11 cellular contexts compared by ENCODE assay signal in the genomic region with DNA sequence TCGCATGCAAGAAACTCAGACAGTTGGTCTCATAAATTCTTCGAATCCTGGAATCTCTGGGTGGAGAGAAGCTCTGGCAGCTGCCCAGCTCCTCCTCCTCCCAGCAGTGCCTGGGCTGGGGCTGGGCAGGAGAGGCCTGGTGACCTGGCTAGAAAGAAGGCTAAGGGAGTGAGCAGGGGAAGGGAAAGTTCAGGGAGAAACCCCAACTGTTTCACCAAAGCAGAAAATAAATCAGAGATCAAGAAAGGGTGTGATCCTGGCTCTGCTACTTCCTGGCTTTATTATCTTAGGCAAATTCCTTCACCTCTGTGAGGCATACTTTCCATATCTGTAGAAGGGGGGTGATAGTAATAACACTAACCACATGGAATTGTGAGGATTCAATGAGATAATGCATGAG. TPM values are rescaled to one million over a fixed set of nuclear protein-coding genes. Genes with fewer than 3 reads are reported as not detected.
A peak's percentile ranks its signal among the peaks of the same experiment; 100 is the strongest.
DNase-seq lines count a peak whose midpoint lies in the region; ATAC-seq and TF ChIP-seq lines count a peak whose summit lies in the region.
"Had no signal": no experiment of that assay in that cellular context is flagged by ENCODE, and none has a peak within 500 bp of the region (broad histone marks: within the 10 kb centered on the region; RNA-seq: fewer than 3 reads in every experiment).

No MANE protein-coding gene starts in this region.

- H3K36me3 ChIP-seq in RWPE2 (ENCODE audit: low read depth) = no peaks in the 10 kb centered on the region
- H3K36me3 ChIP-seq in ovary = no peaks in the 10 kb centered on the region

- peaks cover 83% of the 10 kb centered on the region for H3K27me3 Mint-ChIP-seq in activated naive CD4-positive, alpha-beta T cell treated with anti-CD3 and anti-CD28 coated beads, Interleukin-2, amount 10 ng/mL, durations not matched to agents 7 days and 5 days

- no peak for TF ChIP-seq POLR2A in ovary (IDR thresholded peaks at IDR 0.05)

- 0 to 3% (median 0%) methylated on average over 2 of the region's 2 CpGs for WGBS in ovary, 3 donors

- CTCF ChIA-PET in activated naive CD4-positive, alpha-beta T cell treated with anti-CD3 and anti-CD28 coated beads, Interleukin-2, amount 10 ng/mL, durations not matched to agents 7 days and 5 days (lab: Charles Lee) = interaction anchor here (0.8 to 1.5 kb wide), 4 partner anchors 8 to 76 kb away, joined by 3 to 4 read pairs (median 4); no protein-coding TSS in a partner anchor

- H3K36me3 Mint-ChIP-seq in activated naive CD4-positive, alpha-beta T cell treated with anti-CD3 and anti-CD28 coated beads, Interleukin-2, amount 10 ng/mL, durations not matched to agents 7 days and 5 days = no peaks in the 10 kb centered on the region

- intact Hi-C loops in ovary (cut with DNase I) = loop anchor here in 1 of 4 donors (5.0 kb wide), 1 partner anchor 45 kb away; no protein-coding TSS in a partner anchor

- no peaks in the 10 kb centered on the region for H3K27me3 ChIP-seq in RWPE2 (ENCODE audit: insufficient read depth, poor library complexity, severe bottlenecking)
- H3K27me3 ChIP-seq in ovary = no peaks in the 10 kb centered on the region

- no peak overlapping the region for H3K27ac Mint-ChIP-seq in activated naive CD4-positive, alpha-beta T cell treated with anti-CD3 and anti-CD28 coated beads, Interleukin-2, amount 10 ng/mL, durations not matched to agents 7 days and 5 days
- H3K27ac Mint-ChIP-seq: CD8-positive, alpha-beta memory T cell had no signal

- TF ChIP-seq CTCF in AG10803 (conservative IDR thresholded peaks at IDR 0.05; ENCODE audit: low read length) (no peak), RWPE2 (IDR thresholded peaks at IDR 0.05; ENCODE audit: poor library complexity, severe bottlenecking) (no peak), fibroblast of pulmonary artery (IDR thresholded peaks at IDR 0.05; ENCODE audit: low read length, missing control alignments) (no peak), ovary (IDR thresholded peaks at IDR 0.05) (no peak)

- peaks cover 17% of the 10 kb centered on the region for H3K4me1 ChIP-seq in RWPE2 (ENCODE audit: insufficient read depth, poor library complexity, severe bottlenecking)
- peaks cover 17% of the 10 kb centered on the region for H3K4me1 ChIP-seq in ovary (ENCODE audit: insufficient read depth)

- DNase-seq in AG10803 (ENCODE audit: low read depth) (peak; percentile 92), RWPE2 (ENCODE audit: low spot score) (no peak), fibroblast of pulmonary artery (ENCODE audit: low read depth) (peak; percentile 91), ovary (peak; percentile 79 to 87 (median 82)), NCI-H1092 (lab: John Stamatoyannopoulos, UW) (no peak), NCI-H82 (lab: John Stamatoyannopoulos, UW) (no peak), GM19238 (ENCODE audit: insufficient read length, low spot score) (no peak)
- no peak for DNase-seq in activated naive CD4-positive, alpha-beta T cell treated with anti-CD3 and anti-CD28 coated beads, Interleukin-2, amount 10 ng/mL, durations not matched to agents 7 days and 5 days
- DNase-seq: activated CD8-positive, alpha-beta memory T cell treated with anti-CD3 and anti-CD28 coated beads, Interleukin-2, amount 50 U/mL, for 4 hours; CD8-positive, alpha-beta memory T cell; foreskin melanocyte had no signal

- no peak overlapping the region for H3K4me3 ChIP-seq in AG10803 (ENCODE audit: low read length)
- no peak overlapping the region for H3K4me3 ChIP-seq in RWPE2 (ENCODE audit: severe bottlenecking)
- H3K4me3 ChIP-seq in fibroblast of pulmonary artery (replicated peaks; ENCODE audit: low read depth, low read length) = no peak overlapping the region
- H3K4me3 ChIP-seq in ovary = no peak overlapping the region

- no peak overlapping the region for H3K4me3 Mint-ChIP-seq in activated naive CD4-positive, alpha-beta T cell treated with anti-CD3 and anti-CD28 coated beads, Interleukin-2, amount 10 ng/mL, durations not matched to agents 7 days and 5 days

- ATAC-seq in RWPE2 (ENCODE audit: low read depth) = peak; percentile 61

- no peaks in the 10 kb centered on the region for H3K9me3 ChIP-seq in RWPE2 (ENCODE audit: severe bottlenecking)
- H3K9me3 ChIP-seq in ovary = no peaks in the 10 kb centered on the region

- peak overlapping the region; percentile 64 for H3K27ac ChIP-seq in RWPE2 (ENCODE audit: poor library complexity, severe bottlenecking)
- H3K27ac ChIP-seq in ovary = peak overlapping the region in 1 of 2 donors; percentile 97

- H3K4me1 Mint-ChIP-seq in activated naive CD4-positive, alpha-beta T cell treated with anti-CD3 and anti-CD28 coated beads, Interleukin-2, amount 10 ng/mL, durations not matched to agents 7 days and 5 days = peaks cover 16% of the 10 kb centered on the region

- H3K9me3 Mint-ChIP-seq in activated naive CD4-positive, alpha-beta T cell treated with anti-CD3 and anti-CD28 coated beads, Interleukin-2, amount 10 ng/mL, durations not matched to agents 7 days and 5 days = no peaks in the 10 kb centered on the region
- H3K9me3 Mint-ChIP-seq: CD8-positive, alpha-beta memory T cell had no signal

- TF ChIP-seq EP300 in ovary (IDR thresholded peaks at IDR 0.05) = no peak

RNA-seq across cellular contexts. Expression of a gene that starts 8.8 kb away (rescaled TPM):
- total RNA-seq in ovary = 100 to 1,000 TPM in 5 of 7 donors, 10 to 100 TPM in 2; 64.4 to 237 (median 157) TPM
- 100 to 1,000 TPM in 1 of 2 donors, 10 to 100 TPM in 1; 19.8 to 194 TPM for polyA plus RNA-seq in ovary
- polyA plus RNA-seq: CD8-positive, alpha-beta memory T cell had no signal

RNA-seq across cellular contexts. Expression of a gene that starts 51.5 kb away (rescaled TPM):
- 1 to 10 TPM in 6 of 7 donors, under 1 TPM in 1; 0.48 to 7.2 (median 1.6) TPM for total RNA-seq in ovary
- 1 to 10 TPM in 1 of 2 donors, under 1 TPM in 1; 0.30 to 2.6 TPM for polyA plus RNA-seq in ovary

Comparison
In these comparisons a context has a peak if more than half of its experiments do, and no peak if none do; other contexts are left out.
1. DNase-seq: peak in AG10803 (single experiment), fibroblast of pulmonary artery (single experiment) and ovary (5 of 5); none in RWPE2 (single experiment), NCI-H1092 (single experiment), NCI-H82 (single experiment), GM19238 (single experiment) and activated naive CD4-positive, alpha-beta T cell treated with anti-CD3 and anti-CD28 coated beads, Interleukin-2, amount 10 ng/mL, durations not matched to agents 7 days and 5 days (single experiment).